Comparison of ENCODE assay signal across 12 cellular contexts in the genomic region with DNA sequence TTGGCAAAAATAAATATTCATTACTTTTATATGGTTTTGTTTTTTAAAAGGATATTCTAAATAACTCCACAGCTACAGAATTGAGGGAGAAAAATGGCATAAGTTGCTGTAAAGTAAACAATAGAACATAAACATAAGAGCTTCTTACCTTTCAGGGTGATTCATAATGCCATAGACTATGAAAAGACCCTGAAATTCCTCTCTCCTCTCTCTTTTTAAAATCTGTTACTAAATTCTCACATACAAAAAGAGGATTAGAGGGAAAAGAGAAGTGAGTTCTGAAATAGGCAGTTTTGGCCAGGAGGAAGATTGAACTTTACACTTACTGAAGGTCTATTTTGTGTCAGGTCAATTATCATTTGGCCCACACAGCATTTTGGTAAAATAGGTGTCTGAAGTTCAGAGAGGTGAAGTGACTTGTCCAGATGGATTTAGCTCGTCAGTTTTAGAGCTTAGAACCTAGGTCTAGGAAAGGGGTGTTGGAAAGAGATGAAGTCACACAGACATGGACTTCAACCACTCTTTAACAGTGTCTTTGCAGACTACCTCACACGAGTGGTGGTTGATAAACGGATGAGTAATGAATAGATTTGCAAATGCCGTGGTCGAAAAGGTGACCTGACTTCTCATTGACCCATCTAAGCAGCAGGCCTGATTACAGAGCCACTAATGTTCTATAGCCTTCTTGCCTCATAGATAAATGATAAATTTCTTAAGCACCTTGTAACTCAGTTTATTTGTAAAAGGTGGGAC.
DNase-seq lines count a peak whose midpoint lies in the region; ATAC-seq and TF ChIP-seq lines count a peak whose summit lies in the region.
"Had no signal": no experiment of that assay in that cellular context is flagged by ENCODE, and none has a peak within 500 bp of the region (broad histone marks: within the 10 kb centered on the region; RNA-seq: fewer than 3 reads in every experiment).

No MANE protein-coding gene starts in this region.

- H3K27me3 ChIP-seq in endodermal cell (ENCODE audit: control insufficient read depth, insufficient read depth, low read length, poor library complexity, severe bottlenecking) (no peaks in the 10 kb centered on the region), adrenal gland (no peaks in the 10 kb centered on the region)
- H3K27me3 ChIP-seq: foreskin keratinocyte, tibial nerve had no signal

- H3K36me3 ChIP-seq in endodermal cell (ENCODE audit: control insufficient read depth, insufficient read depth, low read length) (no peaks in the 10 kb centered on the region), adrenal gland (replicated peaks in 1 of 2) (no peaks in the 10 kb centered on the region)
- H3K36me3 ChIP-seq: tibial nerve had no signal

- H3K27me3 Mint-ChIP-seq in endodermal cell (ENCODE audit: insufficient read depth) (no peaks in the 10 kb centered on the region), endothelial cell (ENCODE audit: unreplicated experiment) (no peaks in the 10 kb centered on the region)

- DNase-seq in endodermal cell = no peak
- DNase-seq in NCI-H82 treated with DMSO at 0.1 percent for 48 hours (lab: John Stamatoyannopoulos, UW; ENCODE audit: unreplicated experiment) = no peak
- no peak for DNase-seq in adrenal gland
- no peak for DNase-seq in activated gamma-delta T cell treated with Interleukin-2 at 50 U/mL for 16 hours
- DNase-seq in endothelial cell (ENCODE audit: low spot score) = no peak
- DNase-seq: activated gamma-delta T cell, foreskin keratinocyte, NCI-H2081 had no signal

- H3K4me1 ChIP-seq in endodermal cell (ENCODE audit: control insufficient read depth, insufficient read depth, low read length) = no peaks in the 10 kb centered on the region
- no peaks in the 10 kb centered on the region for H3K4me1 ChIP-seq in adrenal gland (replicated peaks in 1 of 2)
- H3K4me1 ChIP-seq: foreskin keratinocyte had no signal

- H3K27ac Mint-ChIP-seq in endodermal cell (peak overlapping the region; percentile 40), endothelial cell (ENCODE audit: unreplicated experiment) (no peak overlapping the region)

- no peak overlapping the region for H3K4me3 ChIP-seq in endodermal cell (ENCODE audit: low read length)
- H3K4me3 ChIP-seq in adrenal gland = no peak overlapping the region
- H3K4me3 ChIP-seq: tibial nerve had no signal

- ATAC-seq in GM18873 (IDR thresholded peaks at IDR 0.05; ENCODE audit: low FRiP score, unreplicated experiment) (peak; percentile 68), GM21723 (IDR thresholded peaks at IDR 0.05; ENCODE audit: unreplicated experiment) (peak; percentile 73), HG03135 (IDR thresholded peaks at IDR 0.05; ENCODE audit: unreplicated experiment) (peak; percentile 75)
- ATAC-seq: foreskin keratinocyte had no signal

- H3K9me3 ChIP-seq in endodermal cell (ENCODE audit: control insufficient read depth, low read length) (no peaks in the 10 kb centered on the region), adrenal gland (replicated peaks in 1 of 3) (no peaks in the 10 kb centered on the region)
- H3K9me3 ChIP-seq: tibial nerve had no signal

- H3K4me3 Mint-ChIP-seq in endodermal cell (no peak overlapping the region), endothelial cell (ENCODE audit: unreplicated experiment) (no peak overlapping the region)

- H3K27ac ChIP-seq in endodermal cell (ENCODE audit: low read depth, low read length) = no peak overlapping the region
- H3K27ac ChIP-seq in adrenal gland = no peak overlapping the region
- H3K27ac ChIP-seq: foreskin keratinocyte, tibial nerve had no signal

- intact Hi-C loops in adrenal gland (cut with DNase I) = no loop called here

- H3K4me1 Mint-ChIP-seq in endodermal cell = peaks cover 18% of the 10 kb centered on the region
- H3K4me1 Mint-ChIP-seq in endothelial cell (ENCODE audit: unreplicated experiment) = no peaks in the 10 kb centered on the region

- TF ChIP-seq CTCF in endodermal cell (conservative IDR thresholded peaks at IDR 0.05) = no peak
- TF ChIP-seq CTCF in adrenal gland (IDR thresholded peaks at IDR 0.05) = no peak
- TF ChIP-seq CTCF in endothelial cell (IDR thresholded peaks at IDR 0.05; ENCODE audit: unreplicated experiment) = no peak

- peaks cover 4% of the 10 kb centered on the region for H3K36me3 Mint-ChIP-seq in endodermal cell (ENCODE audit: low read depth)
- H3K36me3 Mint-ChIP-seq in endothelial cell (ENCODE audit: low read depth, unreplicated experiment) = no peaks in the 10 kb centered on the region

- no peak for TF ChIP-seq POLR2A in adrenal gland (IDR thresholded peaks at IDR 0.05)

- H3K9me3 Mint-ChIP-seq in endodermal cell (no peaks in the 10 kb centered on the region), endothelial cell (ENCODE audit: unreplicated experiment) (no peaks in the 10 kb centered on the region)

- no peak overlapping the region for H3K9ac ChIP-seq in endodermal cell (ENCODE audit: extremely low read depth, low read length, poor library complexity, severe bottlenecking)

- WGBS in endodermal cell (ENCODE audit: insufficient coverage in 1 of 2, insufficient read length in 1 of 2), 2 experiments = 68 to 82% methylated on average over 2 to 5 of the region's 5 CpGs
- WGBS in adrenal gland, 4 donors = 67 to 75% (median 71%) methylated on average over 5 of the region's 5 CpGs
